Comparison of ENCODE assay signal across 2 cellular contexts in the genomic region with DNA sequence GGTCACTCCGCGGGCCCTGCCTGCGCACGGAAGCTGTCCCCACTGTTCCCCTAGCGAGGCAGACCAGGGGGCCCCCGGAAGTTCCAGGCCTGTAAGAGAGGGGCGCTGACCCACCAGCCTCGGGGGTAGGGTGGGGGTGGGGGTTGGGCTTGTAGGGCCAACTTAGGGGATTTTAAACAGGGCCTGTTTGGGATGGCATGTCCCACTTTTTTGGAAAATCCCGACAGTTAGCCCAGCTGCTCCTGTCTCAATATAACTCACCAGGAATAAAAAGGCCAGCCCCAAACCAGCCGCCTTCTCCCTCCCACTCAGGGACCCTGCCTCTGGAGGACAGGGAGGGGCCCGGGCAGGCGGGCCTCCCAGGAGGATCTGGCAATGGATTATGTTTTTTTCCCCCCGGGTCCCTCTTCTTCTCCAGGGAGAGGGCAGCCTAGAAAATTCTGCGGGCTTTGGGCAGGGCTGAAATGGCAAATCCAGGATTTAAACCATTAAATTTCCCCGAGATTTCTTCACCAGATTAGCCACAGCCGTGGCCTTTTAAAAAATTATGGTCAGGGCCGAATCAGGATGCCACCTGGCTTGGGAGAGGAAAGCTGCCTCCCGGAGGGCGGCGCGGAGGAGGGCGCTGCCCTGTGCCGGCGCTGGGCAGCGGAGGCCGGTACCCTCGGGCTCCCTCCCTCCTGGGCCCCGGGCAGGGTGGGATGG.
TF ChIP-seq lines count a peak whose summit lies in the region.

No MANE protein-coding gene starts in this region.

TF ChIP-seq in A549, 52 proteins besides CTCF, POLR2A, EP300 and RAD21:
- peak; percentile 51 for TF ChIP-seq ZFP36 (IDR thresholded peaks at IDR 0.05; ENCODE audit: borderline replicate concordance, partially characterized antibody)
- TF ChIP-seq BHLHE40 (IDR thresholded peaks at IDR 0.05; ENCODE audit: low read depth, low read length): no peak
TF ChIP-seq in A549: peak in this region for 1.

TF ChIP-seq in HEK293, 187 proteins besides CTCF, POLR2A, EP300 and RAD21 (continued from another document):
- TF ChIP-seq ZXDB (tag by site-specific recombination; IDR thresholded peaks at IDR 0.05): 0 out of 2 replicates have a peak, but pooled peaks have one; percentile 18
- TF ChIP-seq, protein P1, sequence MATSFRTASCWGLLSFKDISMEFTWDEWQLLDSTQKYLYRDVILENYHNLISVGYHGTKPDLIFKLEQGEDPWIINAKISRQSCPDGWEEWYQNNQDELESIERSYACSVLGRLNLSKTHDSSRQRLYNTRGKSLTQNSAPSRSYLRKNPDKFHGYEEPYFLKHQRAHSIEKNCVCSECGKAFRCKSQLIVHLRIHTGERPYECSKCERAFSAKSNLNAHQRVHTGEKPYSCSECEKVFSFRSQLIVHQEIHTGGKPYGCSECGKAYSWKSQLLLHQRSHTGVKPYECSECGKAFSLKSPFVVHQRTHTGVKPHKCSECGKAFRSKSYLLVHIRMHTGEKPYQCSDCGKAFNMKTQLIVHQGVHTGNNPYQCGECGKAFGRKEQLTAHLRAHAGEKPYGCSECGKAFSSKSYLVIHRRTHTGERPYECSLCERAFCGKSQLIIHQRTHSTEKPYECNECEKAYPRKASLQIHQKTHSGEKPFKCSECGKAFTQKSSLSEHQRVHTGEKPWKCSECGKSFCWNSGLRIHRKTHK (tag by site-specific recombination; IDR thresholded peaks at IDR 0.05): no peak
- no peak for TF ChIP-seq ZFP37 (tag by site-specific recombination; IDR thresholded peaks at IDR 0.05)
- no peak for TF ChIP-seq ZBTB10 (tag by site-specific recombination; IDR thresholded peaks at IDR 0.05)
- TF ChIP-seq GLIS1 (tag by site-specific recombination; IDR thresholded peaks at IDR 0.05): peak; percentile 46
- no peak for TF ChIP-seq ZNF391 (tag by site-specific recombination; IDR thresholded peaks at IDR 0.05; ENCODE audit: borderline replicate concordance, low read depth)
- TF ChIP-seq, protein P2, sequence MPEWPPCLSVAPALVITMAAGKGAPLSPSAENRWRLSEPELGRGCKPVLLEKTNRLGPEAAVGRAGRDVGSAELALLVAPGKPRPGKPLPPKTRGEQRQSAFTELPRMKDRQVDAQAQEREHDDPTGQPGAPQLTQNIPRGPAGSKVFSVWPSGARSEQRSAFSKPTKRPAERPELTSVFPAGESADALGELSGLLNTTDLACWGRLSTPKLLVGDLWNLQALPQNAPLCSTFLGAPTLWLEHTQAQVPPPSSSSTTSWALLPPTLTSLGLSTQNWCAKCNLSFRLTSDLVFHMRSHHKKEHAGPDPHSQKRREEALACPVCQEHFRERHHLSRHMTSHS (tag by site-specific recombination; IDR thresholded peaks at IDR 0.05): no peak
- TF ChIP-seq ZNF423 (tag by site-specific recombination; IDR thresholded peaks at IDR 0.05): peak; percentile 47; the same call in 1 of the 2 replicates
- TF ChIP-seq SP3 (tag by site-specific recombination; IDR thresholded peaks at IDR 0.05): peak; percentile 38
- TF ChIP-seq OVOL3 (tag by site-specific recombination; IDR thresholded peaks at IDR 0.05): no peak
- TF ChIP-seq ZNF843 (tag by site-specific recombination; IDR thresholded peaks at IDR 0.05): no peak
- TF ChIP-seq ZNF747 (tag by site-specific recombination; IDR thresholded peaks at IDR 0.05): no peak
- TF ChIP-seq IKZF3 (tag by site-specific recombination; IDR thresholded peaks at IDR 0.05): peak; percentile 30; the same call in 1 of the 2 replicates
- TF ChIP-seq PATZ1 (tag by site-specific recombination; IDR thresholded peaks at IDR 0.05): peak; percentile 42
- TF ChIP-seq ZNF791 (tag by site-specific recombination; IDR thresholded peaks at IDR 0.05): no peak
- TF ChIP-seq ZNF335 (tag by site-specific recombination; conservative IDR thresholded peaks at IDR 0.05): peak; percentile 70
- TF ChIP-seq ZNF677 (tag by site-specific recombination; IDR thresholded peaks at IDR 0.05): no peak
- TF ChIP-seq ZBTB11 (tag by site-specific recombination; conservative IDR thresholded peaks at IDR 0.05; ENCODE audit: low read depth): peak; percentile 14; the same call in 1 of the 2 replicates
- TF ChIP-seq GFI1B (tag by site-specific recombination; IDR thresholded peaks at IDR 0.05): no peak
- peak; percentile 32 for TF ChIP-seq SP2 (tag by site-specific recombination; IDR thresholded peaks at IDR 0.05)
- TF ChIP-seq ZFP3 (tag by site-specific recombination; IDR thresholded peaks at IDR 0.05; ENCODE audit: low read depth): no peak
- 0 out of 2 replicates have a peak, but pooled peaks have one; percentile 5 for TF ChIP-seq ZBTB8A (tag by site-specific recombination; IDR thresholded peaks at IDR 0.05)
- TF ChIP-seq HOXC10 (CRISPR knock-in tag; IDR thresholded peaks at IDR 0.05): no peak
- peak; percentile 56 for TF ChIP-seq ZNF341 (tag by site-specific recombination; IDR thresholded peaks at IDR 0.05; ENCODE audit: low read depth)
- TF ChIP-seq ZNF449 (tag by site-specific recombination; IDR thresholded peaks at IDR 0.05): no peak
- TF ChIP-seq GLIS2 (tag by site-specific recombination; IDR thresholded peaks at IDR 0.05): peak; percentile 83
- peak; percentile 46 for TF ChIP-seq ZBTB20 (tag by site-specific recombination; IDR thresholded peaks at IDR 0.05)
- TF ChIP-seq KLF10 (tag by site-specific recombination; IDR thresholded peaks at IDR 0.05): no peak
- no peak for TF ChIP-seq ZNF629 (tag by site-specific recombination; IDR thresholded peaks at IDR 0.05)
- no peak for TF ChIP-seq SALL2 (tag by site-specific recombination; IDR thresholded peaks at IDR 0.05; ENCODE audit: borderline replicate concordance)
- TF ChIP-seq, protein P3, sequence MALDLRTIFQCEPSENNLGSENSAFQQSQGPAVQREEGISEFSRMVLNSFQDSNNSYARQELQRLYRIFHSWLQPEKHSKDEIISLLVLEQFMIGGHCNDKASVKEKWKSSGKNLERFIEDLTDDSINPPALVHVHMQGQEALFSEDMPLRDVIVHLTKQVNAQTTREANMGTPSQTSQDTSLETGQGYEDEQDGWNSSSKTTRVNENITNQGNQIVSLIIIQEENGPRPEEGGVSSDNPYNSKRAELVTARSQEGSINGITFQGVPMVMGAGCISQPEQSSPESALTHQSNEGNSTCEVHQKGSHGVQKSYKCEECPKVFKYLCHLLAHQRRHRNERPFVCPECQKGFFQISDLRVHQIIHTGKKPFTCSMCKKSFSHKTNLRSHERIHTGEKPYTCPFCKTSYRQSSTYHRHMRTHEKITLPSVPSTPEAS (tag by site-specific recombination; IDR thresholded peaks at IDR 0.05): no peak
- TF ChIP-seq ZEB2 (tag by site-specific recombination; IDR thresholded peaks at IDR 0.05): peak; percentile 10; the same call in 1 of the 2 replicates
- TF ChIP-seq SP7 (tag by site-specific recombination; IDR thresholded peaks at IDR 0.05): no peak
- 0 out of 2 replicates have a peak, but pooled peaks have one; percentile 13 for TF ChIP-seq ZNF24 (tag by site-specific recombination; IDR thresholded peaks at IDR 0.05)
- TF ChIP-seq ZNF645 (tag by site-specific recombination; IDR thresholded peaks at IDR 0.05): no peak
- TF ChIP-seq ZNF16 (tag by site-specific recombination; IDR thresholded peaks at IDR 0.05; ENCODE audit: low read depth): no peak
- TF ChIP-seq MZF1 (tag by site-specific recombination; IDR thresholded peaks at IDR 0.05; ENCODE audit: borderline replicate concordance): 0 out of 2 replicates have a peak, but pooled peaks have one; percentile 10
TF ChIP-seq in HEK293: peak in this region for 16.
